ENCODE assay signal across 1 cellular context in genomic region chr1:160548960-160549664, GRCh38.
TF ChIP-seq lines count a peak whose summit lies in the region.

No MANE protein-coding gene starts in this region.

TF ChIP-seq in GM12878, 131 proteins besides CTCF, POLR2A, EP300 and RAD21 (continued from another document and continues in another):
- peak; percentile 34; the same call in 1 of the 2 replicates for TF ChIP-seq TBL1XR1 (IDR thresholded peaks at IDR 0.05; ENCODE audit: low read depth, low read length)
- TF ChIP-seq NR2F1 (conservative IDR thresholded peaks at IDR 0.05) = peak; percentile 43; the same call in 1 of the 2 replicates
- TF ChIP-seq POLR2AphosphoS5 (IDR thresholded peaks at IDR 0.05; ENCODE audit: low read length) = peak; percentile 63; the same call in 1 of the 2 replicates
- peak; percentile 91 for TF ChIP-seq CUX1 (IDR thresholded peaks at IDR 0.05; ENCODE audit: insufficient replicate concordance, low read depth, low read length)
- TF ChIP-seq MYC (IDR thresholded peaks at IDR 0.05; ENCODE audit: insufficient read depth, insufficient read length, insufficient replicate concordance, low read length, severe bottlenecking) = no peak
- TF ChIP-seq ZBED1 (IDR thresholded peaks at IDR 0.05; ENCODE audit: borderline replicate concordance) = peak; percentile 94
- no peak for TF ChIP-seq ELK1 (IDR thresholded peaks at IDR 0.05; ENCODE audit: low read depth, low read length)
- TF ChIP-seq YY1 (IDR thresholded peaks at IDR 0.05; ENCODE audit: low read depth, low read length) = peak; percentile 82
- TF ChIP-seq SMC3 (IDR thresholded peaks at IDR 0.05; ENCODE audit: borderline replicate concordance, low read length) = peak; percentile 20; the same call in 1 of the 2 replicates
- TF ChIP-seq SREBF1 (IDR thresholded peaks at IDR 0.05; ENCODE audit: low read length) = no peak
- peak; percentile 63 for TF ChIP-seq TAF1 (IDR thresholded peaks at IDR 0.05; ENCODE audit: borderline replicate concordance, low read depth, low read length)
- peak; percentile 45; the same call in 1 of the 2 replicates for TF ChIP-seq BCL11A (IDR thresholded peaks at IDR 0.05; ENCODE audit: low read depth, low read length)
- peak; percentile 90 for TF ChIP-seq IKZF1 (conservative IDR thresholded peaks at IDR 0.05)
- TF ChIP-seq ZBTB33 (IDR thresholded peaks at IDR 0.05) = no peak
- peak; percentile 45; the same call in 1 of the 2 replicates for TF ChIP-seq CBFB (IDR thresholded peaks at IDR 0.05; ENCODE audit: low read depth)
- peak; percentile 76 for TF ChIP-seq CREM (IDR thresholded peaks at IDR 0.05; ENCODE audit: low read depth)
- peak; percentile 74 for TF ChIP-seq RELB (IDR thresholded peaks at IDR 0.05; ENCODE audit: low read depth)
- no peak; the same call in none of the 2 replicates for TF ChIP-seq MLLT1 (IDR thresholded peaks at IDR 0.05)
- TF ChIP-seq RELA (IDR thresholded peaks at IDR 0.05; ENCODE audit: borderline replicate concordance, partially characterized antibody) = peak; percentile 38
- peak; percentile 50; the same call in 1 of the 2 replicates for TF ChIP-seq IRF4 (IDR thresholded peaks at IDR 0.05; ENCODE audit: low read depth, low read length)
- 0 out of 2 replicates have a peak, but pooled peaks have one; percentile 32 for TF ChIP-seq STAT1 (conservative IDR thresholded peaks at IDR 0.05)
- TF ChIP-seq POU2F2 (IDR thresholded peaks at IDR 0.05; ENCODE audit: borderline replicate concordance, low read depth, low read length) = peak; percentile 63; the same call in 2 of the 3 replicates
- TF ChIP-seq PKNOX1 (IDR thresholded peaks at IDR 0.05) = no peak
- peak; percentile 54; the same call in 1 of the 2 replicates for TF ChIP-seq SPI1 (IDR thresholded peaks at IDR 0.05; ENCODE audit: borderline replicate concordance, insufficient read depth, low read depth, low read length)
- TF ChIP-seq RBBP5 (conservative IDR thresholded peaks at IDR 0.05) = no peak
- TF ChIP-seq ZNF592 (IDR thresholded peaks at IDR 0.05) = peak; percentile 94
- TF ChIP-seq ZBTB4 (CRISPR knock-in tag; IDR thresholded peaks at IDR 0.05) = peak; percentile 38; the same call in 1 of the 2 replicates
